1 cellular context compared by ENCODE assay signal in the genomic region with DNA sequence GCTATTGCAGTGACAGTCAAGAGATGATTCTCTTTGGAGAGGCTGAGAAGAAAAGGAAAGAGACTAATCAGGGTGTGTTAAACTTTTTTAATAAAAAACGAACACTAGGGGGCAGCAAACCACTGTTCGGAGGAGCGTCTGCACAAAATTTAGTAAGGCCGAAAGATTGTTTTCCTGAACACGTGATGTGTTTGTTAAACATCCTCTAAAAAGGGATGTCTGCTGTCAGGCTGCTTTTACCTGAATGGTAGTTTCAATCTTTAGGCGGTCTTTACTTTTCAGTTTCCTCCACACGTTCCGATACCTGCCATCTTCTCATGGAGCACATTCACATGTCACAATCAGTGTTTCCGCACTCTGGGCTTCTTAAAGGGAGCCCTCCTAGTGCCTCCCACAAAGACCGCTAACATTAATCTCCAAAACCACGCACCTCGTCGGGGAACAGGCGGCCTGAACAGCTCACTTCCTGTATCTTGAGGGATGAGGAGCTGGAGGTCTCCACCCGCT.
TF ChIP-seq lines count a peak whose summit lies in the region.

No MANE protein-coding gene starts in this region.

TF ChIP-seq in SK-N-SH, 30 proteins besides CTCF, POLR2A, EP300 and RAD21 (continued from another document):
- TF ChIP-seq, protein P1, sequence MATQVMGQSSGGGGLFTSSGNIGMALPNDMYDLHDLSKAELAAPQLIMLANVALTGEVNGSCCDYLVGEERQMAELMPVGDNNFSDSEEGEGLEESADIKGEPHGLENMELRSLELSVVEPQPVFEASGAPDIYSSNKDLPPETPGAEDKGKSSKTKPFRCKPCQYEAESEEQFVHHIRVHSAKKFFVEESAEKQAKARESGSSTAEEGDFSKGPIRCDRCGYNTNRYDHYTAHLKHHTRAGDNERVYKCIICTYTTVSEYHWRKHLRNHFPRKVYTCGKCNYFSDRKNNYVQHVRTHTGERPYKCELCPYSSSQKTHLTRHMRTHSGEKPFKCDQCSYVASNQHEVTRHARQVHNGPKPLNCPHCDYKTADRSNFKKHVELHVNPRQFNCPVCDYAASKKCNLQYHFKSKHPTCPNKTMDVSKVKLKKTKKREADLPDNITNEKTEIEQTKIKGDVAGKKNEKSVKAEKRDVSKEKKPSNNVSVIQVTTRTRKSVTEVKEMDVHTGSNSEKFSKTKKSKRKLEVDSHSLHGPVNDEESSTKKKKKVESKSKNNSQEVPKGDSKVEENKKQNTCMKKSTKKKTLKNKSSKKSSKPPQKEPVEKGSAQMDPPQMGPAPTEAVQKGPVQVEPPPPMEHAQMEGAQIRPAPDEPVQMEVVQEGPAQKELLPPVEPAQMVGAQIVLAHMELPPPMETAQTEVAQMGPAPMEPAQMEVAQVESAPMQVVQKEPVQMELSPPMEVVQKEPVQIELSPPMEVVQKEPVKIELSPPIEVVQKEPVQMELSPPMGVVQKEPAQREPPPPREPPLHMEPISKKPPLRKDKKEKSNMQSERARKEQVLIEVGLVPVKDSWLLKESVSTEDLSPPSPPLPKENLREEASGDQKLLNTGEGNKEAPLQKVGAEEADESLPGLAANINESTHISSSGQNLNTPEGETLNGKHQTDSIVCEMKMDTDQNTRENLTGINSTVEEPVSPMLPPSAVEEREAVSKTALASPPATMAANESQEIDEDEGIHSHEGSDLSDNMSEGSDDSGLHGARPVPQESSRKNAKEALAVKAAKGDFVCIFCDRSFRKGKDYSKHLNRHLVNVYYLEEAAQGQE (IDR thresholded peaks at IDR 0.05; ENCODE audit: low read depth, low read length), result no peak
- TF ChIP-seq GABPA (IDR thresholded peaks at IDR 0.05; ENCODE audit: low read depth) (no peak), SIN3A (IDR thresholded peaks at IDR 0.05; ENCODE audit: borderline replicate concordance, low read depth, low read length) (no peak), SMC3 (IDR thresholded peaks at IDR 0.05; ENCODE audit: low read depth, low read length) (peak; percentile 76), GATA2 (CRISPR knock-in tag; IDR thresholded peaks at IDR 0.05) (no peak), RCOR1 (IDR thresholded peaks at IDR 0.05; ENCODE audit: low read length) (no peak), RFX5 (IDR thresholded peaks at IDR 0.05; ENCODE audit: low read length) (no peak), NRF1 (IDR thresholded peaks at IDR 0.05; ENCODE audit: low read depth, low read length) (no peak), TEAD4 (IDR thresholded peaks at IDR 0.05; ENCODE audit: borderline replicate concordance, insufficient read depth) (no peak), CHD2 (IDR thresholded peaks at IDR 0.05; ENCODE audit: low read length, partially characterized antibody) (no peak), POLR2AphosphoS5 (IDR thresholded peaks at IDR 0.05; ENCODE audit: low read depth, low read length) (no peak), MEF2A (IDR thresholded peaks at IDR 0.05; ENCODE audit: borderline replicate concordance, low read depth) (no peak)
- TF ChIP-seq, protein P2, sequence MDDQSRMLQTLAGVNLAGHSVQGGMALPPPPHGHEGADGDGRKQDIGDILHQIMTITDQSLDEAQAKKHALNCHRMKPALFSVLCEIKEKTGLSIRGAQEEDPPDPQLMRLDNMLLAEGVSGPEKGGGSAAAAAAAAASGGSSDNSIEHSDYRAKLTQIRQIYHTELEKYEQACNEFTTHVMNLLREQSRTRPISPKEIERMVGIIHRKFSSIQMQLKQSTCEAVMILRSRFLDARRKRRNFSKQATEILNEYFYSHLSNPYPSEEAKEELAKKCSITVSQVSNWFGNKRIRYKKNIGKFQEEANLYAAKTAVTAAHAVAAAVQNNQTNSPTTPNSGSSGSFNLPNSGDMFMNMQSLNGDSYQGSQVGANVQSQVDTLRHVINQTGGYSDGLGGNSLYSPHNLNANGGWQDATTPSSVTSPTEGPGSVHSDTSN (IDR thresholded peaks at IDR 0.05), result no peak
